ENCODE assay signal across 19 cellular contexts in genomic region chr2:61834893-61835292, GRCh38.
"Had no signal": no experiment of that assay in that cellular context is flagged by ENCODE, and none has a peak within 500 bp of the region (broad histone marks: within the 10 kb centered on the region; RNA-seq: fewer than 3 reads in every experiment).

No MANE protein-coding gene starts in this region.

- FAIRE-seq: endometrium, kidney, TTC549 had no signal

- H3K27me3 Mint-ChIP-seq: activated CD4-positive, alpha-beta memory T cell treated with anti-CD3 and anti-CD28 coated beads for 36 hours; activated CD8-positive, alpha-beta memory T cell treated with anti-CD3 and anti-CD28 coated beads, Interleukin-2, amount 10 ng/mL, durations not matched to agents 7 days and 5 days; activated naive CD8-positive, alpha-beta T cell treated with anti-CD3 and anti-CD28 coated beads for 36 hours; central memory CD8-positive, alpha-beta T cell; stimulated activated naive B cell treated with anti-CD40 and anti-IgM and Interleukin-4, amounts not matched to agents 10 μg/mL and 1 μg/mL and 100 μg/mL, for 72 hours had no signal

- H3K27ac ChIP-seq: coronary artery, esophagus muscularis mucosa, left lung, sigmoid colon, thoracic aorta had no signal

- ATAC-seq: activated CD8-positive, alpha-beta memory T cell treated with anti-CD3 and anti-CD28 coated beads, Interleukin-2, amount 10 ng/mL, durations not matched to agents 7 days and 5 days; left lung; stimulated activated naive B cell treated with anti-CD40 and anti-IgM and Interleukin-4, amounts not matched to agents 10 μg/mL and 1 μg/mL and 100 μg/mL, for 72 hours had no signal

- H3K4me3 Mint-ChIP-seq: activated CD4-positive, alpha-beta memory T cell treated with anti-CD3 and anti-CD28 coated beads for 36 hours; activated CD8-positive, alpha-beta memory T cell treated with anti-CD3 and anti-CD28 coated beads, Interleukin-2, amount 10 ng/mL, durations not matched to agents 7 days and 5 days; activated naive CD8-positive, alpha-beta T cell treated with anti-CD3 and anti-CD28 coated beads for 36 hours; brain; central memory CD8-positive, alpha-beta T cell; nephron; stimulated activated naive B cell treated with anti-CD40 and anti-IgM and Interleukin-4, amounts not matched to agents 10 μg/mL and 1 μg/mL and 100 μg/mL, for 72 hours; T-helper 2 cell treated with Interferon-gamma antibody and Interleukin-4, amounts not matched to agents 5 μg/mL and 100 μg/mL, for 36 hours had no signal

- H3K4me1 Mint-ChIP-seq: activated CD8-positive, alpha-beta memory T cell treated with anti-CD3 and anti-CD28 coated beads, Interleukin-2, amount 10 ng/mL, durations not matched to agents 7 days and 5 days; activated naive CD8-positive, alpha-beta T cell treated with anti-CD3 and anti-CD28 coated beads for 36 hours; brain; central memory CD8-positive, alpha-beta T cell; nephron; stimulated activated naive B cell treated with anti-CD40 and anti-IgM and Interleukin-4, amounts not matched to agents 10 μg/mL and 1 μg/mL and 100 μg/mL, for 72 hours had no signal

- H3K36me3 ChIP-seq: left lung, sigmoid colon, thoracic aorta had no signal

- H3K27ac Mint-ChIP-seq: activated CD4-positive, alpha-beta memory T cell treated with anti-CD3 and anti-CD28 coated beads for 36 hours; activated CD8-positive, alpha-beta memory T cell treated with anti-CD3 and anti-CD28 coated beads, Interleukin-2, amount 10 ng/mL, durations not matched to agents 7 days and 5 days; activated naive CD8-positive, alpha-beta T cell treated with anti-CD3 and anti-CD28 coated beads for 36 hours; brain; nephron; stimulated activated naive B cell treated with anti-CD40 and anti-IgM and Interleukin-4, amounts not matched to agents 10 μg/mL and 1 μg/mL and 100 μg/mL, for 72 hours; T-helper 2 cell treated with Interferon-gamma antibody and Interleukin-4, amounts not matched to agents 5 μg/mL and 100 μg/mL, for 36 hours had no signal

- DNase-seq: activated CD4-positive, alpha-beta memory T cell treated with anti-CD3 and anti-CD28 coated beads for 36 hours; activated CD8-positive, alpha-beta memory T cell treated with anti-CD3 and anti-CD28 coated beads, Interleukin-2, amount 10 ng/mL, durations not matched to agents 7 days and 5 days; activated naive CD4-positive, alpha-beta T cell; activated naive CD8-positive, alpha-beta T cell treated with anti-CD3 and anti-CD28 coated beads for 36 hours; kidney; left lung; midbrain; nucleus accumbens; sigmoid colon; stimulated activated naive B cell treated with anti-CD40 and anti-IgM and Interleukin-4, amounts not matched to agents 10 μg/mL and 1 μg/mL and 100 μg/mL, for 72 hours had no signal

- H3K4me1 ChIP-seq: esophagus muscularis mucosa, left lung, sigmoid colon had no signal

- H3K9me3 ChIP-seq: esophagus muscularis mucosa, left lung, sigmoid colon, thoracic aorta had no signal

- H3K4me3 ChIP-seq: coronary artery, esophagus muscularis mucosa, left lung, sigmoid colon, thoracic aorta had no signal

- H3K9me3 Mint-ChIP-seq: activated CD4-positive, alpha-beta memory T cell treated with anti-CD3 and anti-CD28 coated beads for 36 hours; nephron; T-helper 2 cell treated with Interferon-gamma antibody and Interleukin-4, amounts not matched to agents 5 μg/mL and 100 μg/mL, for 36 hours had no signal

- H3K27me3 ChIP-seq: esophagus muscularis mucosa, left lung, sigmoid colon had no signal
